Comparison of ENCODE assay signal across 9 cellular contexts in genomic region chr1:157334041-157334440, GRCh38.
"Had no signal": no experiment of that assay in that cellular context is flagged by ENCODE, and none has a peak within 500 bp of the region (broad histone marks: within the 10 kb centered on the region; RNA-seq: fewer than 3 reads in every experiment).

No MANE protein-coding gene starts in this region.

- H3K4me1 ChIP-seq: HAP-1 had no signal

- H3K27ac Mint-ChIP-seq: HFFc6 had no signal

- H3K9ac ChIP-seq: GM23248 had no signal

- H3K36me3 ChIP-seq: HAP-1 had no signal

- H3K9me3 ChIP-seq: HAP-1 had no signal

- DNase-seq: GM23248, GOT3, H7, HFFc6, IMR-90, KG1 had no signal

- H3K4me3 Mint-ChIP-seq: HFFc6 had no signal

- H3K4me3 ChIP-seq: GM23248, HAP-1 had no signal

- H3K27ac ChIP-seq: GM23248, HL-60 had no signal

- H2AFZ ChIP-seq: GM23248 had no signal

- H3K9me3 Mint-ChIP-seq: HFFc6 had no signal

- ATAC-seq: HCT116 had no signal
